20 cellular contexts compared by ENCODE assay signal in the genomic region with DNA sequence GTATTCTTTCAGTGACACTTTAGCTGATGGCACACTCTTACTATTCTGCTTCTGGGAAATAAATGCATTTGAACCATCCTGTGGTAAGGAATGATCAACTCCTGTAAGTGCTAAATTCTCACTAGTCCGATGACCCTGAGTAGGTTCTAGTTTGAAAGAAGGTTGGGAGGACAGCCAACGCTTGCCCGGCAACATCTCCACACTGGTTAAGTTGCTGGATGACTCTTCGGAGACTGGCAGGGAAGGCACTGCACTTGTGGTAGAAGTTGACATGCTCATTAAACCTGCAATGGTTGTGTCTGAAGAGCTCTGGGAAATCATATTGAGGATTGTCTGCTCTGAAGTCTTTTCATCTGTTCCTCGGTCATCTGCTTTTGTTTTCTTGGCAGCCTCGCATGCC.
"Had no signal": no experiment of that assay in that cellular context is flagged by ENCODE, and none has a peak within 500 bp of the region (broad histone marks: within the 10 kb centered on the region; RNA-seq: fewer than 3 reads in every experiment).

No MANE protein-coding gene starts in this region.

- H3K27me3 ChIP-seq: MG63, SJSA1 had no signal

- H3K4me3 ChIP-seq: MG63, SJSA1, SK-N-MC had no signal

- H3K9me3 ChIP-seq: MG63, SJSA1 had no signal

- FAIRE-seq: RCC 7860 had no signal

- H3K27ac ChIP-seq: SJSA1, SK-N-MC had no signal

- H3K4me1 ChIP-seq: SJSA1 had no signal

- DNase-seq: Karpas-422, KG1, MG63, NCI-H1105, NCI-H1417, NCI-H1436 treated with DMSO at 0.1 percent for 48 hours, NCI-H1694, NCI-H187 treated with DMSO at 0.1 percent for 48 hours, NCI-H2081, NCI-H2107, NCI-H2227 treated with DMSO at 0.1 percent for 48 hours, NCI-H524 treated with DMSO at 0.1 percent for 48 hours, NCI-H69, NCI-H774, Right ventricle myocardium superior, RPMI8226, SIG-M5 had no signal
